ENCODE assay signal across 10 cellular contexts in genomic region chrX:139692506-139692849, GRCh38. TPM values are rescaled to one million over a fixed set of nuclear protein-coding genes. Genes with fewer than 3 reads are reported as not detected.
A peak's percentile ranks its signal among the peaks of the same experiment; 100 is the strongest.
DNase-seq lines count a peak whose midpoint lies in the region; TF ChIP-seq lines count a peak whose summit lies in the region.
"Had no signal": no experiment of that assay in that cellular context is flagged by ENCODE, and none has a peak within 500 bp of the region (broad histone marks: within the 10 kb centered on the region; RNA-seq: fewer than 3 reads in every experiment).

No MANE protein-coding gene starts in this region.

- no peak overlapping the region for H3K9ac ChIP-seq in parathyroid adenoma

- peak; percentile 1 for DNase-seq in ELR (ENCODE audit: low read depth)
- peak; percentile 18 for DNase-seq in M059J (ENCODE audit: low read depth)
- DNase-seq in fibroblast of the aortic adventitia (ENCODE audit: low read depth), result peak; percentile 6
- no peak for DNase-seq in HAP-1 (ENCODE audit: low spot score in 2 of 2)
- DNase-seq in activated effector memory CD4-positive, alpha-beta T cell treated with Interleukin-2 at 50 U/mL for 16 hours, result no peak
- DNase-seq in COLO829 (ENCODE audit: low spot score), result no peak
- no peak for DNase-seq in NCI-H1417 treated with DMSO at 0.1 percent for 48 hours (lab: John Stamatoyannopoulos, UW)
- DNase-seq: NCI-H748 treated with DMSO at 0.1 percent for 48 hours had no signal

- in situ Hi-C loops in HAP-1 (cut with MboI; ENCODE audit: low sequenced_read_pairs), result no loop called here

- TF ChIP-seq CTCF in fibroblast of the aortic adventitia (IDR thresholded peaks at IDR 0.05; ENCODE audit: insufficient read depth, low read length) (no peak), parathyroid adenoma (IDR thresholded peaks at IDR 0.05) (no peak)

- H3K9me3 ChIP-seq in parathyroid adenoma (ENCODE audit: control insufficient read depth, low read length), result no peaks in the 10 kb centered on the region
- no peaks in the 10 kb centered on the region for H3K9me3 ChIP-seq in HAP-1

- H3K4me2 ChIP-seq in parathyroid adenoma (ENCODE audit: low read length), result peak overlapping the region; percentile 62

- H3K36me3 ChIP-seq in parathyroid adenoma (ENCODE audit: control insufficient read depth, insufficient read depth, low read length), result no peaks in the 10 kb centered on the region
- no peaks in the 10 kb centered on the region for H3K36me3 ChIP-seq in HAP-1 (replicated peaks)

- H3K4me1 ChIP-seq in parathyroid adenoma (no peaks in the 10 kb centered on the region), HAP-1 (no peaks in the 10 kb centered on the region)

- peak overlapping the region; percentile 49 for H3K4me3 ChIP-seq in fibroblast of the aortic adventitia (ENCODE audit: low read depth, low read length)
- H3K4me3 ChIP-seq in parathyroid adenoma (ENCODE audit: low read depth, low read length), result no peak overlapping the region
- H3K4me3 ChIP-seq in HAP-1, result no peak overlapping the region

- peak overlapping the region; percentile 66 for H2AFZ ChIP-seq in parathyroid adenoma

- no peak overlapping the region for H3K27ac ChIP-seq in parathyroid adenoma
- H3K27ac ChIP-seq: VCaP had no signal

- H3K27me3 ChIP-seq in parathyroid adenoma (ENCODE audit: control insufficient read depth, insufficient read depth, low read length), result no peaks in the 10 kb centered on the region
- no peaks in the 10 kb centered on the region for H3K27me3 ChIP-seq in HAP-1 (ENCODE audit: low read depth)

- no peaks in the 10 kb centered on the region for H3K79me2 ChIP-seq in parathyroid adenoma

RNA-seq across cellular contexts. Expression of gene MCF2, which starts 15.5 kb away (rescaled TPM):
- not detected in 2 replicates for total RNA-seq in M059J (2014; rRNA removed; shearing (Covaris generic))
- total RNA-seq in fibroblast of the aortic adventitia (ENCODE audit: low replicate concordance), result 0.45 and 2.8 TPM in 2 replicates

Comparison
In these comparisons a context has a peak if more than half of its experiments do, and no peak if none do; other contexts are left out.
1. DNase-seq: peak in ELR (single experiment), M059J (single experiment) and fibroblast of the aortic adventitia (single experiment); none in HAP-1 (0 of 2), activated effector memory CD4-positive, alpha-beta T cell treated with Interleukin-2 at 50 U/mL for 16 hours (single experiment), COLO829 (single experiment) and NCI-H1417 treated with DMSO at 0.1 percent for 48 hours (single experiment).